ENCODE assay signal across 17 cellular contexts in the genomic region with DNA sequence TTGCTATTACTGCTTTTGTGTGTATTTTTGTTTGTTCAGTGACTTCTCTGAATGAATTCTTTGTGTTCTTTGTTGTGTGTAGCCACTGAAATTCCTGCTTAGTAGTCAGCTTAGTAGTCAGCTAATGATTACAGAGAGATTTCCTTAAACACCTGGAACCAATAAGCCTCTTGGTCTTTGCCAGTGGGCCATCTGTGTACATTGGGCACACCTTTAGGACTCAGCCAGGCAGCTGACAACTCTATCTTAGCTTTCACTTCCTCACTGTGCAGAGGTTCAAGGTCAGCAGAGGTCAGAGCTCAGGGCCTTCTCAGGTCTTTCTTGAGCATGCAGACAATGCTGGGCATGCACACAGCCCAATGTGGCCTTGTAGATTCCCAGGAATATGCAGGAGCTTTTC. TPM values are rescaled to one million over a fixed set of nuclear protein-coding genes. Genes with fewer than 3 reads are reported as not detected.
A peak's percentile ranks its signal among the peaks of the same experiment; 100 is the strongest.
DNase-seq lines count a peak whose midpoint lies in the region; ATAC-seq and TF ChIP-seq lines count a peak whose summit lies in the region.
"Had no signal": no experiment of that assay in that cellular context is flagged by ENCODE, and none has a peak within 500 bp of the region (broad histone marks: within the 10 kb centered on the region; RNA-seq: fewer than 3 reads in every experiment).

No MANE protein-coding gene starts in this region.

- no peaks in the 10 kb centered on the region for H3K27me3 ChIP-seq in CD4-positive, alpha-beta memory T cell (ENCODE audit: insufficient read depth, low read length)
- H3K27me3 ChIP-seq: sigmoid colon had no signal

- no peaks in the 10 kb centered on the region for H3K36me3 Mint-ChIP-seq in CD4-positive, alpha-beta memory T cell
- H3K36me3 Mint-ChIP-seq: brain had no signal

- no peaks in the 10 kb centered on the region for H3K36me3 ChIP-seq in CD4-positive, alpha-beta memory T cell (ENCODE audit: insufficient read depth, low read length)
- H3K36me3 ChIP-seq: sigmoid colon had no signal

- H3K4me3 ChIP-seq in CD4-positive, alpha-beta memory T cell (ENCODE audit: low read length in 2 of 2): no peak overlapping the region
- H3K4me3 ChIP-seq: sigmoid colon had no signal

- no peak overlapping the region for H3K4me3 Mint-ChIP-seq in CD4-positive, alpha-beta memory T cell
- H3K4me3 Mint-ChIP-seq: activated CD4-positive, alpha-beta T cell treated with anti-CD3 and anti-CD28 coated beads, Interleukin-2, amount 10 ng/mL, durations not matched to agents 24 days and 14 days; brain had no signal

- no peak overlapping the region for H3K27ac Mint-ChIP-seq in CD4-positive, alpha-beta memory T cell
- H3K27ac Mint-ChIP-seq: activated CD4-positive, alpha-beta T cell treated with anti-CD3 and anti-CD28 coated beads, Interleukin-2, amount 10 ng/mL, durations not matched to agents 24 days and 14 days; brain had no signal

- ATAC-seq in GM19043 (IDR thresholded peaks at IDR 0.05; ENCODE audit: low read depth, unreplicated experiment) (peak; percentile 64), GM21737 (IDR thresholded peaks at IDR 0.05; ENCODE audit: unreplicated experiment) (peak; percentile 81), HG03378 (IDR thresholded peaks at IDR 0.05; ENCODE audit: unreplicated experiment) (peak; percentile 79), left colon (peak; percentile 36)

- DNase-seq in left colon (no peak), DMS 273 (lab: John Stamatoyannopoulos, UW; ENCODE audit: unreplicated experiment) (no peak), GM10266 (ENCODE audit: extremely low spot score) (no peak), KBM-7 (no peak)
- no peak for DNase-seq in CD4-positive, alpha-beta memory T cell
- DNase-seq: activated CD4-positive, alpha-beta T cell treated with anti-CD3 and anti-CD28 coated beads, Interleukin-2, amount 10 ng/mL, durations not matched to agents 24 days and 14 days; activated effector memory CD4-positive, alpha-beta T cell treated with anti-CD3 and anti-CD28 coated beads, Interleukin-2, amount 50 U/mL, for 16 hours; effector memory CD4-positive, alpha-beta T cell; GDM1; NCI-H2081 treated with DMSO at 0.1 percent for 48 hours; sigmoid colon; substantia nigra; T-helper 1 cell had no signal

- H3K9me3 Mint-ChIP-seq in CD4-positive, alpha-beta memory T cell: no peaks in the 10 kb centered on the region
- H3K9me3 Mint-ChIP-seq: activated CD4-positive, alpha-beta T cell treated with anti-CD3 and anti-CD28 coated beads, Interleukin-2, amount 10 ng/mL, durations not matched to agents 24 days and 14 days had no signal

- POLR2A ChIA-PET in CD4-positive, alpha-beta memory T cell (lab: Charles Lee; ENCODE audit: partially characterized antibody): no interaction called here

- no peak for TF ChIP-seq CTCF in GM10266 (IDR thresholded peaks at IDR 0.05; ENCODE audit: control insufficient read depth, insufficient read depth, low read depth, missing control alignments)

- no peaks in the 10 kb centered on the region for H3K9me3 ChIP-seq in CD4-positive, alpha-beta memory T cell (ENCODE audit: control insufficient read depth in 1 of 2, low read length in 2 of 2)
- H3K9me3 ChIP-seq: sigmoid colon had no signal

- intact Hi-C loops in left colon (cut with DNase I, micrococcal nuclease): loop anchor here in 1 of 2 donors (10.0 kb wide), 1 partner anchor 125 kb away; no protein-coding TSS in a partner anchor
- intact Hi-C loops in CD4-positive, alpha-beta memory T cell (cut with micrococcal nuclease): loop anchor here (1.0 kb wide), 1 partner anchor 127 kb away; no protein-coding TSS in a partner anchor

- peaks cover 0 to 2% (median under 1%) of the 10 kb centered on the region in 4 donors for H3K4me1 Mint-ChIP-seq in CD4-positive, alpha-beta memory T cell

- no peaks in the 10 kb centered on the region for H3K4me1 ChIP-seq in CD4-positive, alpha-beta memory T cell (ENCODE audit: insufficient read depth, low read length)
- H3K4me1 ChIP-seq: sigmoid colon had no signal

- CTCF ChIA-PET in CD4-positive, alpha-beta memory T cell (lab: Charles Lee; ENCODE audit: partially characterized antibody): interaction anchor here (1.0 to 4.6 kb wide), 5 partner anchors 10 to 138 kb away, joined by 3 to 30 read pairs (median 4); no protein-coding TSS in a partner anchor

- in situ Hi-C loops in KBM-7 (cut with MboI; ENCODE audit: low pct_unique_long_range_greater_than_20kb, low sequenced_read_pairs): no loop called here

- peaks cover 0 to 6% of the 10 kb centered on the region in 2 donors for H3K27me3 Mint-ChIP-seq in CD4-positive, alpha-beta memory T cell
- H3K27me3 Mint-ChIP-seq: brain had no signal

- H3K27ac ChIP-seq in CD4-positive, alpha-beta memory T cell (ENCODE audit: low read depth, low read length): no peak overlapping the region
- H3K27ac ChIP-seq: sigmoid colon had no signal

RNA-seq across cellular contexts. Expression of gene RWDD4, which starts 59.3 kb away (rescaled TPM):
- 10 to 100 TPM; 17.3 to 17.6 TPM for total RNA-seq in left colon
- total RNA-seq in CD4-positive, alpha-beta memory T cell: 10 to 100 TPM; 12.0 to 13.8 TPM
- 10 to 100 TPM; 18.0 to 19.8 TPM for polyA plus RNA-seq in CD4-positive, alpha-beta memory T cell

RNA-seq across cellular contexts. Expression of gene TRAPPC11, which starts 59.4 kb away (rescaled TPM):
- 10 to 100 TPM; 29.9 to 32.2 TPM for total RNA-seq in left colon
- 10 to 100 TPM; 42.2 to 51.0 TPM for total RNA-seq in CD4-positive, alpha-beta memory T cell
- polyA plus RNA-seq in CD4-positive, alpha-beta memory T cell: 10 to 100 TPM; 22.7 to 24.2 TPM
